1 cellular context compared by ENCODE assay signal in the genomic region with DNA sequence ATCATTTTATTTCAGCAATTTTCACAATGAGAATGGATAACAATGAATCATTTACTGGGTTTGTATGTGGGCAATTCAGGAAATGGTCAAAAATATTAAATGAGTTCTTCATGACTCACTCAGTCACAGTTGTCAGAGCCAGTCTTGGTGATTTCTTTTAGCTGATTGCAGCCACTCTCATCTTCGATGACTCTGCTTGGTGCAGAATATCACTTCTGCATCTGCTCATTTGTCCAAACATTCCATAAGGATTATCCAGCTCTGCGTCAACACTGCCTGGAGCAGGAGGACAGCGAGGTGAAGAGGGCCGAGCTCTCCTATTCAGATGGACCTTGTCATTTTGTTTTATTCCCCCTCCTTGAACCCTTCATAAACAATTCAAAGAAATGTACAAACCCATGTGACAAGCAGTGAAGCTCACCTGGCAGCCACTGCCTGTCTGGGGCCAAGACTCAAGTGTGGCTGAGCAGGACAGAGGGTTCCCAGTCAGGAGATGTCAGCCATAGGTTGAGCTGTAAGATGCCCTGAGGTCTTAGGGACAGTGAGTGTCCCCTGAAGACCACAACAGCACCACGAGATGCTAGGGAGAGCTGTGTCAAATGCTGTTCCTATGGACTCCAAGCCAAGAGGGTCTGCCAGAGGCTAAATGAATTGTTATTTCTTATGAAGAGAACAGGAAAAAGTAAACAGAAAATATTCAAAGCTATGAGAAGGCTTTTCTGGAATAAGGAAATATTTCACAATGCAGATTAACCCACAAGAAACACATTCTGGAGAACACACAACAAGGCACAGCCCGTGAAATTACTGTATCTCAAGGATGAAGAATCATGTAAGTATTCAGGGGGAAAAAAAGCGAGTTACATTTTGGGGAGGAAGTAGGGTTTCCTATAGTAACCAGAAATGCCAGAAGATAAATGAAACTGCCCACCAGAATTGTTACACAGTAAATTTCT.
TF ChIP-seq lines count a peak whose summit lies in the region.

No MANE protein-coding gene starts in this region.

TF ChIP-seq in SK-N-SH treated with all-trans-retinoic acid at 6 μM for 48 hours, 23 proteins besides CTCF, POLR2A, EP300 and RAD21 (continued from another document):
- TF ChIP-seq, protein P1, sequence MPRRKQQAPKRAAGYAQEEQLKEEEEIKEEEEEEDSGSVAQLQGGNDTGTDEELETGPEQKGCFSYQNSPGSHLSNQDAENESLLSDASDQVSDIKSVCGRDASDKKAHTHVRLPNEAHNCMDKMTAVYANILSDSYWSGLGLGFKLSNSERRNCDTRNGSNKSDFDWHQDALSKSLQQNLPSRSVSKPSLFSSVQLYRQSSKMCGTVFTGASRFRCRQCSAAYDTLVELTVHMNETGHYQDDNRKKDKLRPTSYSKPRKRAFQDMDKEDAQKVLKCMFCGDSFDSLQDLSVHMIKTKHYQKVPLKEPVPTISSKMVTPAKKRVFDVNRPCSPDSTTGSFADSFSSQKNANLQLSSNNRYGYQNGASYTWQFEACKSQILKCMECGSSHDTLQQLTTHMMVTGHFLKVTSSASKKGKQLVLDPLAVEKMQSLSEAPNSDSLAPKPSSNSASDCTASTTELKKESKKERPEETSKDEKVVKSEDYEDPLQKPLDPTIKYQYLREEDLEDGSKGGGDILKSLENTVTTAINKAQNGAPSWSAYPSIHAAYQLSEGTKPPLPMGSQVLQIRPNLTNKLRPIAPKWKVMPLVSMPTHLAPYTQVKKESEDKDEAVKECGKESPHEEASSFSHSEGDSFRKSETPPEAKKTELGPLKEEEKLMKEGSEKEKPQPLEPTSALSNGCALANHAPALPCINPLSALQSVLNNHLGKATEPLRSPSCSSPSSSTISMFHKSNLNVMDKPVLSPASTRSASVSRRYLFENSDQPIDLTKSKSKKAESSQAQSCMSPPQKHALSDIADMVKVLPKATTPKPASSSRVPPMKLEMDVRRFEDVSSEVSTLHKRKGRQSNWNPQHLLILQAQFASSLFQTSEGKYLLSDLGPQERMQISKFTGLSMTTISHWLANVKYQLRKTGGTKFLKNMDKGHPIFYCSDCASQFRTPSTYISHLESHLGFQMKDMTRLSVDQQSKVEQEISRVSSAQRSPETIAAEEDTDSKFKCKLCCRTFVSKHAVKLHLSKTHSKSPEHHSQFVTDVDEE (CRISPR knock-in tag; IDR thresholded peaks at IDR 0.05) = no peak
- TF ChIP-seq GLIS3 (CRISPR knock-in tag; IDR thresholded peaks at IDR 0.05) (no peak), OSR1 (CRISPR knock-in tag; IDR thresholded peaks at IDR 0.05) (no peak), SNAI2 (CRISPR knock-in tag; IDR thresholded peaks at IDR 0.05) (no peak), ZNF565 (CRISPR knock-in tag; conservative IDR thresholded peaks at IDR 0.05; ENCODE audit: low read depth) (no peak)
